Comparison of ENCODE assay signal across 16 cellular contexts in genomic region chr5:156376751-156377150, GRCh38.
DNase-seq lines count a peak whose midpoint lies in the region; ATAC-seq, FAIRE-seq and TF ChIP-seq lines count a peak whose summit lies in the region.
"Had no signal": no experiment of that assay in that cellular context is flagged by ENCODE, and none has a peak within 500 bp of the region (broad histone marks: within the 10 kb centered on the region; RNA-seq: fewer than 3 reads in every experiment).

No MANE protein-coding gene starts in this region.

- no peaks in the 10 kb centered on the region for H3K36me3 ChIP-seq in MM.1S (replicated peaks; ENCODE audit: insufficient read depth, low read length)
- H3K36me3 ChIP-seq: left ventricle myocardium inferior, transverse colon had no signal

- H3K4me3 ChIP-seq in MM.1S (ENCODE audit: low read length): no peak overlapping the region
- H3K4me3 ChIP-seq: left ventricle myocardium inferior, transverse colon had no signal

- no peaks in the 10 kb centered on the region for H3K9me3 ChIP-seq in MM.1S (replicated peaks; ENCODE audit: insufficient read depth, low read length)
- H3K9me3 ChIP-seq: left ventricle myocardium inferior, transverse colon had no signal

- no peaks in the 10 kb centered on the region for H3F3A ChIP-seq in MM.1S (ENCODE audit: insufficient read depth, low read length)

- DNase-seq in urothelium cell line (ENCODE audit: low spot score) (no peak), MM.1S (no peak), NCI-H1105 (lab: John Stamatoyannopoulos, UW) (no peak), GM20000 (ENCODE audit: low spot score) (no peak)
- DNase-seq: activated CD4-positive, alpha-beta T cell treated with anti-CD3 and anti-CD28 coated beads, Interleukin-2, amount 50 U/mL, for 1 hour; activated T-cell treated with anti-CD3 and anti-CD28 coated beads, Interleukin-2, amount 50 U/mL, for 72 hours; left ventricle myocardium inferior; naive thymus-derived CD8-positive, alpha-beta T cell; NCI-H2029; NCI-H748 treated with DMSO at 0.1 percent for 48 hours; stimulated activated CD4-positive, alpha-beta T cell treated with anti-CD3 and anti-CD28 coated beads, Interleukin-2, amount 100 ng/mL, for 24 hours; transverse colon had no signal

- H4K20me1 ChIP-seq in MM.1S (ENCODE audit: insufficient read depth, low read length): no peaks in the 10 kb centered on the region

- H3K9me2 ChIP-seq in MM.1S (replicated peaks; ENCODE audit: insufficient read depth, low read length): no peaks in the 10 kb centered on the region

- H3K9ac ChIP-seq in MM.1S (ENCODE audit: low read length): no peak overlapping the region

- TF ChIP-seq CTCF in MM.1S (IDR thresholded peaks at IDR 0.05; ENCODE audit: low read length) (no peak), GM20000 (IDR thresholded peaks at IDR 0.05; ENCODE audit: extremely low read depth, missing control alignments) (no peak)

- H3K4me1 ChIP-seq in MM.1S (ENCODE audit: low read length): peaks cover 7% of the 10 kb centered on the region; the same call in 1 of the 2 replicates
- H3K4me1 ChIP-seq: transverse colon had no signal

- no peak overlapping the region for H3K27ac ChIP-seq in MM.1S (ENCODE audit: low read length)
- H3K27ac ChIP-seq: left ventricle myocardium inferior, transverse colon had no signal

- no peak for FAIRE-seq in urothelium cell line (lab: Jason Lieb, UNC)

- H2AFZ ChIP-seq in MM.1S (ENCODE audit: low read length): no peak overlapping the region

- H3K27me3 ChIP-seq in MM.1S (replicated peaks; ENCODE audit: insufficient read depth, low read length): no peaks in the 10 kb centered on the region
- H3K27me3 ChIP-seq: transverse colon had no signal

- no peaks in the 10 kb centered on the region for H3K79me2 ChIP-seq in MM.1S (ENCODE audit: low read length)

- H3K4me2 ChIP-seq in MM.1S (ENCODE audit: low read depth, low read length): no peak overlapping the region

- ATAC-seq in GM18511 (IDR thresholded peaks at IDR 0.05; ENCODE audit: unreplicated experiment) (peak; percentile 76), GM21423 (IDR thresholded peaks at IDR 0.05; ENCODE audit: unreplicated experiment) (peak; percentile 59), HG02970 (IDR thresholded peaks at IDR 0.05; ENCODE audit: low FRiP score, unreplicated experiment) (peak; percentile 70), HG03469 (IDR thresholded peaks at IDR 0.05; ENCODE audit: unreplicated experiment) (peak; percentile 38)
- ATAC-seq: activated T-cell treated with anti-CD3 and anti-CD28 coated beads, Interleukin-2, amount 50 U/mL, for 72 hours; naive thymus-derived CD8-positive, alpha-beta T cell had no signal
